12 cellular contexts compared by ENCODE assay signal in the genomic region with DNA sequence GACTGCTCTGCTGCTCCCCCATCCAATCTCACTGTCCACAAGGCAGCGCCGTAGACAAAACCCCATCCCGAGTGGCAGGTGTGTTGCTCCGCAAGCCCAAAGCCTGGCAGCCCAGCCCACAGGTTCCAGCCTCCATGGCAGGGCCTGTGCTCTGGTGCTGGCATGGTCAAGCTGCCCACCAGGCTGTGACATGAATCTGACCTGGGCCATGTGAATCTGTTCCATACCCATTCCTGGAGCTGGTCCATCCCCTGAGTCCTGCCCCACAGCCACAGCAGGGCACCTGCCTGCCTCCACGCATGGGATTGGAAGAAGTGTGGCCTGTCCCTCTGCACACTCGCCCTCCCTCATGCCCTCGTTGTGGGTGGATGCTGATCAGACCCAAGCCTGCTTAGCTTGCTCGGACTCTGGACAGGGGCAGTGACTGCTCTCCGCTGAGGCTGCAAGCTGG.
"Had no signal": no experiment of that assay in that cellular context is flagged by ENCODE, and none has a peak within 500 bp of the region (broad histone marks: within the 10 kb centered on the region; RNA-seq: fewer than 3 reads in every experiment).

No MANE protein-coding gene starts in this region.

- H3K27ac ChIP-seq: colonic mucosa, tibial nerve had no signal

- H3K9me3 Mint-ChIP-seq: activated CD4-positive, alpha-beta T cell treated with anti-CD3 and anti-CD28 coated beads, Interleukin-2, amount 10 ng/mL, durations not matched to agents 7 days and 5 days; activated naive CD4-positive, alpha-beta T cell treated with anti-CD3 and anti-CD28 coated beads, Interleukin-2, amount 10 ng/mL, durations not matched to agents 7 days and 5 days; activated T-helper 17 cell treated with anti-CD3 and anti-CD28 coated beads, Interleukin-2, amount 50 U/mL, for 72 hours had no signal

- H3K4me3 ChIP-seq: colonic mucosa, tibial nerve had no signal

- ATAC-seq: activated T-helper 17 cell treated with anti-CD3 and anti-CD28 coated beads, Interleukin-2, amount 50 U/mL, for 72 hours; esophagus mucosa; left colon; naive thymus-derived CD8-positive, alpha-beta T cell had no signal

- H3K4me3 Mint-ChIP-seq: activated CD4-positive, alpha-beta T cell treated with anti-CD3 and anti-CD28 coated beads, Interleukin-2, amount 10 ng/mL, durations not matched to agents 7 days and 5 days; activated naive CD4-positive, alpha-beta T cell treated with anti-CD3 and anti-CD28 coated beads, Interleukin-2, amount 10 ng/mL, durations not matched to agents 7 days and 5 days; activated T-helper 17 cell treated with anti-CD3 and anti-CD28 coated beads, Interleukin-2, amount 50 U/mL, for 72 hours; naive thymus-derived CD8-positive, alpha-beta T cell had no signal

- H3K9me3 ChIP-seq: colonic mucosa, tibial nerve had no signal

- DNase-seq: activated CD4-positive, alpha-beta T cell treated with anti-CD3 and anti-CD28 coated beads, Interleukin-2, amount 10 ng/mL, durations not matched to agents 7 days and 5 days; activated naive CD4-positive, alpha-beta T cell treated with anti-CD3 and anti-CD28 coated beads, Interleukin-2, amount 10 ng/mL, durations not matched to agents 7 days and 5 days; caudate nucleus; colonic mucosa; left colon; stimulated activated CD4-positive, alpha-beta T cell treated with anti-CD3 and anti-CD28 coated beads, Interleukin-2, amount 100 ng/mL, for 48 hours; stimulated activated naive CD4-positive, alpha-beta T cell; SW 1271 had no signal

- H3K4me1 Mint-ChIP-seq: activated CD4-positive, alpha-beta T cell treated with anti-CD3 and anti-CD28 coated beads, Interleukin-2, amount 10 ng/mL, durations not matched to agents 7 days and 5 days; activated naive CD4-positive, alpha-beta T cell treated with anti-CD3 and anti-CD28 coated beads, Interleukin-2, amount 10 ng/mL, durations not matched to agents 7 days and 5 days; activated T-helper 17 cell treated with anti-CD3 and anti-CD28 coated beads, Interleukin-2, amount 50 U/mL, for 72 hours had no signal

- H3K36me3 Mint-ChIP-seq: activated naive CD4-positive, alpha-beta T cell treated with anti-CD3 and anti-CD28 coated beads, Interleukin-2, amount 10 ng/mL, durations not matched to agents 7 days and 5 days; naive thymus-derived CD8-positive, alpha-beta T cell had no signal

- H3K27me3 Mint-ChIP-seq: activated CD4-positive, alpha-beta T cell treated with anti-CD3 and anti-CD28 coated beads, Interleukin-2, amount 10 ng/mL, durations not matched to agents 7 days and 5 days; activated T-helper 17 cell treated with anti-CD3 and anti-CD28 coated beads, Interleukin-2, amount 50 U/mL, for 72 hours; naive thymus-derived CD8-positive, alpha-beta T cell had no signal

- H3K4me1 ChIP-seq: colonic mucosa, tibial nerve had no signal

- H3K27ac Mint-ChIP-seq: activated CD4-positive, alpha-beta T cell treated with anti-CD3 and anti-CD28 coated beads, Interleukin-2, amount 10 ng/mL, durations not matched to agents 7 days and 5 days; activated naive CD4-positive, alpha-beta T cell treated with anti-CD3 and anti-CD28 coated beads, Interleukin-2, amount 10 ng/mL, durations not matched to agents 7 days and 5 days; activated T-helper 17 cell treated with anti-CD3 and anti-CD28 coated beads, Interleukin-2, amount 50 U/mL, for 72 hours had no signal

- H3K27me3 ChIP-seq: colonic mucosa, tibial nerve had no signal

- H3K36me3 ChIP-seq: colonic mucosa, tibial nerve had no signal
